7 cellular contexts compared by ENCODE assay signal in genomic region chr10:14838582-14839304, GRCh38. TPM values are rescaled to one million over a fixed set of nuclear protein-coding genes. Genes with fewer than 3 reads are reported as not detected.
DNase-seq lines count a peak whose midpoint lies in the region; ATAC-seq, FAIRE-seq and TF ChIP-seq lines count a peak whose summit lies in the region.

No MANE protein-coding gene starts in this region.

- in situ Hi-C loops in GM13977 (cut with MboI; ENCODE audit: low pct_unique_long_range_greater_than_20kb, low sequenced_read_pairs, unreplicated experiment) (no loop called here), HepG2 (cut with HindIII; ENCODE audit: extremely low pct_ligation_motif_present, low pct_unique_long_range_greater_than_20kb) (no loop called here)

- POLR2A ChIA-PET in HepG2 (lab: Yijun Ruan, JAX), result interaction anchor here (0.9 to 3.7 kb wide), 11 partner anchors 9 to 654 kb away, joined by 3 to 54 read pairs (median 4); partner anchors contain the start of genes MEIG1 and SUV39H2

- CTCF ChIA-PET in HepG2 (lab: Yijun Ruan, JAX; ENCODE audit: low intra/inter-chr PET ratio, low total read pairs), result no interaction called here

- under 1% methylated on average over 15 of the region's 60 CpGs for WGBS in HepG2 (ENCODE audit: low lambda C conversion rate)

- H2AFZ ChIP-seq in HepG2 (ENCODE audit: low read length), result no peak overlapping the region

- no peak for TF ChIP-seq RAD21 in HepG2 (CRISPR knock-in tag; IDR thresholded peaks at IDR 0.05)

- peak in 1 of 2 experiments; percentile 42; a peak in 1 of 4 replicates for TF ChIP-seq POLR2A in HepG2 (IDR thresholded peaks at IDR 0.05; ENCODE audit: insufficient read depth in 1 of 2, low read depth in 2 of 2, low read length in 2 of 2)

- H4K20me1 ChIP-seq in HepG2 (ENCODE audit: insufficient read depth, low read length), result peaks cover 4% of the 10 kb centered on the region; the same call in 1 of the 2 replicates

- no peak for FAIRE-seq in HepG2 (lab: Jason Lieb, UNC)

- peak overlapping the region; percentile 82 for H3K27ac ChIP-seq in cingulate gyrus (ENCODE audit: low read depth, low read length)
- peak overlapping the region; percentile 83 for H3K27ac ChIP-seq in HepG2 (ENCODE audit: extremely low read length, insufficient read depth, low read length)

- H3K9me3 ChIP-seq in HepG2 (ENCODE audit: low read length), result no peaks in the 10 kb centered on the region

- intact Hi-C loops in HepG2 (cut with micrococcal nuclease; ENCODE audit: unreplicated experiment), result loop anchor here (1.0 to 10.0 kb wide), 5 partner anchors 40 to 341 kb away; partner anchors contain the start of genes DCLRE1C, MEIG1 and SUV39H2

- no peak for TF ChIP-seq EP300 in HepG2 (IDR thresholded peaks at IDR 0.05; ENCODE audit: low read depth in 2 of 2, low read length in 2 of 2)
- no peak for TF ChIP-seq EP300 in HepG2 (CRISPR knock-in tag; IDR thresholded peaks at IDR 0.05; ENCODE audit: borderline replicate concordance)

- TF ChIP-seq CTCF in GM13977 (IDR thresholded peaks at IDR 0.05; ENCODE audit: extremely low read depth, insufficient read depth, missing control alignments), result no peak
- TF ChIP-seq CTCF in HepG2 (CRISPR knock-in tag; IDR thresholded peaks at IDR 0.05), result no peak

- peak overlapping the region; percentile 82 for H3K4me2 ChIP-seq in HepG2 (ENCODE audit: low read depth, low read length)

- H3K79me2 ChIP-seq in HepG2 (ENCODE audit: insufficient read depth, low read length), result peaks cover 25% of the 10 kb centered on the region

- H3K4me1 ChIP-seq in HepG2 (ENCODE audit: insufficient read depth, low read length), result peaks cover 17% of the 10 kb centered on the region

- no TSS peak for BruUV-seq in HepG2 (replicated peaks; lab: Mats Ljungman, UMichigan)

- H3K4me3 ChIP-seq in HepG2 (replicated peaks in 1 of 3; ENCODE audit: insufficient read depth in 1 of 3, low read depth in 2 of 3, low read length in 3 of 3), result peak overlapping the region; percentile 79 to 98 (median 93)

- DNase-seq in GM13977 (ENCODE audit: low spot score) (peak; percentile 56), T-helper 22 cell (ENCODE audit: low read depth) (peak; percentile 15), HepG2 (ENCODE audit: low spot score) (peak; percentile 18), NCI-H2196 treated with DMSO at 0.1 percent for 48 hours (lab: John Stamatoyannopoulos, UW; ENCODE audit: unreplicated experiment) (no peak)
- peak in 2 of 3 experiments; percentile 4 to 15 for DNase-seq in stimulated activated CD4-positive, alpha-beta T cell treated with anti-CD3 and anti-CD28 coated beads, TNF-alpha, amount 100 ng/mL, for 4 hours (ENCODE audit: low read depth in 3 of 3)

- peak overlapping the region; percentile 92 for H3K9ac ChIP-seq in HepG2 (ENCODE audit: insufficient read depth, low read depth, low read length)

- no peaks in the 10 kb centered on the region; a peak in 1 of 5 replicates for H3K27me3 ChIP-seq in HepG2 (ENCODE audit: control insufficient read depth in 1 of 2, insufficient read depth in 2 of 2, low read length in 2 of 2)

- ATAC-seq in HG03196 (IDR thresholded peaks at IDR 0.05; ENCODE audit: unreplicated experiment) (peak; percentile 8), HepG2 (peak; percentile 59)

- peaks cover 11 to 30% of the 10 kb centered on the region in 2 experiments for H3K36me3 ChIP-seq in HepG2 (replicated peaks in 1 of 2; ENCODE audit: control insufficient read depth in 1 of 2, insufficient read depth in 2 of 2, low read length in 2 of 2)

RNA-seq across cellular contexts. Expression of gene HSPA14, which starts 0.6 kb away (rescaled TPM):
- total RNA-seq in HepG2 (2016; rRNA removed; fragmentation: Illumina TruSeq; extraction: Trizol), result 29.8 and 42.9 TPM in 2 replicates
- total RNA-seq in HepG2 (2016; cell fraction: cytosol; rRNA removed; fragmentation: Illumina TruSeq; extraction: Trizol; ENCODE audit: low read depth), result 6.3 and 7.7 TPM in 2 replicates
- 29.1 and 44.5 TPM in 2 replicates for total RNA-seq in HepG2 (2016; cell fraction: insoluble cytoplasmic fraction; rRNA removed; fragmentation: Illumina TruSeq; extraction: Trizol)
- 14.3 TPM in 2 replicates for total RNA-seq in HepG2 (2016; cell fraction: membrane; rRNA removed; fragmentation: Illumina TruSeq; extraction: Trizol)
- 14.4 and 15.2 TPM in 2 replicates for total RNA-seq in HepG2 (2016; cell fraction: nucleus; rRNA removed; fragmentation: Illumina TruSeq; extraction: Trizol)
- 6.7 and 10.7 TPM in 2 replicates for polyA plus RNA-seq in HepG2 (2011; rRNA removed)
- 4.2 and 4.8 TPM in 2 replicates for polyA plus RNA-seq in HepG2 (2011; cell fraction: cytosol; rRNA removed)
- polyA plus RNA-seq in HepG2 (2011; cell fraction: nucleus; rRNA removed), result 5.3 and 6.5 TPM in 2 replicates
- polyA plus RNA-seq in HepG2 (2012), result 6.8 and 7.8 TPM in 2 replicates
- polyA plus RNA-seq in HepG2 (2016; cell fraction: cytosol; fragmentation: Illumina TruSeq; extraction: Trizol; ENCODE audit: low read depth), result 4.1 and 4.4 TPM in 2 replicates
- 34.0 and 35.5 TPM in 2 replicates for polyA plus RNA-seq in HepG2 (2016; cell fraction: insoluble cytoplasmic fraction; fragmentation: Illumina TruSeq; extraction: Trizol; ENCODE audit: low read depth)
- polyA plus RNA-seq in HepG2 (2016; cell fraction: membrane; fragmentation: Illumina TruSeq; extraction: Trizol; ENCODE audit: low read depth), result 6.9 and 7.7 TPM in 2 replicates
- 19.9 and 23.1 TPM in 2 replicates for polyA plus RNA-seq in HepG2 (2016; cell fraction: nucleus; fragmentation: Illumina TruSeq; extraction: Trizol; ENCODE audit: insufficient read depth, low read depth)
- 1.3 and 3.7 TPM in 2 replicates for polyA minus RNA-seq in HepG2 (2011; rRNA and poly(A)+ RNA removed; ENCODE audit: low replicate concordance)
- 2.6 and 3.1 TPM in 2 replicates for polyA minus RNA-seq in HepG2 (2011; cell fraction: cytosol; rRNA and poly(A)+ RNA removed)
- 10.1 and 10.6 TPM in 2 replicates for polyA minus RNA-seq in HepG2 (2011; cell fraction: nucleus; rRNA and poly(A)+ RNA removed)

RNA-seq across cellular contexts. Expression of gene MSANTD7, which starts 0.6 kb away (rescaled TPM):
- 16.7 and 22.8 TPM in 2 replicates for total RNA-seq in HepG2 (2016; rRNA removed; fragmentation: Illumina TruSeq; extraction: Trizol)
- 2.6 and 2.8 TPM in 2 replicates for total RNA-seq in HepG2 (2016; cell fraction: cytosol; rRNA removed; fragmentation: Illumina TruSeq; extraction: Trizol; ENCODE audit: low read depth)
- total RNA-seq in HepG2 (2016; cell fraction: insoluble cytoplasmic fraction; rRNA removed; fragmentation: Illumina TruSeq; extraction: Trizol), result 17.3 and 21.2 TPM in 2 replicates
- 12.6 and 15.8 TPM in 2 replicates for total RNA-seq in HepG2 (2016; cell fraction: membrane; rRNA removed; fragmentation: Illumina TruSeq; extraction: Trizol)
- 11.5 and 14.9 TPM in 2 replicates for total RNA-seq in HepG2 (2016; cell fraction: nucleus; rRNA removed; fragmentation: Illumina TruSeq; extraction: Trizol)
- polyA plus RNA-seq in HepG2 (2011; rRNA removed), result 3.3 and 3.7 TPM in 2 replicates
- 2.3 and 2.5 TPM in 2 replicates for polyA plus RNA-seq in HepG2 (2011; cell fraction: cytosol; rRNA removed)
- 3.1 and 3.3 TPM in 2 replicates for polyA plus RNA-seq in HepG2 (2011; cell fraction: nucleus; rRNA removed)
- polyA plus RNA-seq in HepG2 (2012), result 5.0 and 5.4 TPM in 2 replicates
- 1.9 and 2.6 TPM in 2 replicates for polyA plus RNA-seq in HepG2 (2016; cell fraction: cytosol; fragmentation: Illumina TruSeq; extraction: Trizol; ENCODE audit: low read depth)
- 13.5 and 15.6 TPM in 2 replicates for polyA plus RNA-seq in HepG2 (2016; cell fraction: insoluble cytoplasmic fraction; fragmentation: Illumina TruSeq; extraction: Trizol; ENCODE audit: low read depth)
- polyA plus RNA-seq in HepG2 (2016; cell fraction: membrane; fragmentation: Illumina TruSeq; extraction: Trizol; ENCODE audit: low read depth), result 5.8 and 7.4 TPM in 2 replicates
- polyA plus RNA-seq in HepG2 (2016; cell fraction: nucleus; fragmentation: Illumina TruSeq; extraction: Trizol; ENCODE audit: insufficient read depth, low read depth), result 14.2 and 14.9 TPM in 2 replicates
- polyA minus RNA-seq in HepG2 (2011; rRNA and poly(A)+ RNA removed; ENCODE audit: low replicate concordance), result 13.9 and 22.5 TPM in 2 replicates
- 5.7 and 6.6 TPM in 2 replicates for polyA minus RNA-seq in HepG2 (2011; cell fraction: cytosol; rRNA and poly(A)+ RNA removed)
- 13.1 and 14.9 TPM in 2 replicates for polyA minus RNA-seq in HepG2 (2011; cell fraction: nucleus; rRNA and poly(A)+ RNA removed)

RNA-seq across cellular contexts. Expression of gene CDNF, which starts 0.9 kb away (rescaled TPM):
- total RNA-seq in HepG2 (2016; rRNA removed; fragmentation: Illumina TruSeq; extraction: Trizol), result 0.33 and 0.38 TPM in 2 replicates
- not detected in 2 replicates for total RNA-seq in HepG2 (2016; cell fraction: cytosol; rRNA removed; fragmentation: Illumina TruSeq; extraction: Trizol; ENCODE audit: low read depth)
- 0.18 and 0.22 TPM in 2 replicates for total RNA-seq in HepG2 (2016; cell fraction: insoluble cytoplasmic fraction; rRNA removed; fragmentation: Illumina TruSeq; extraction: Trizol)
- 0.24 and 0.31 TPM in 2 replicates for total RNA-seq in HepG2 (2016; cell fraction: membrane; rRNA removed; fragmentation: Illumina TruSeq; extraction: Trizol)
- total RNA-seq in HepG2 (2016; cell fraction: nucleus; rRNA removed; fragmentation: Illumina TruSeq; extraction: Trizol), result 0.50 and 0.99 TPM in 2 replicates
- 0.29 and 0.40 TPM in 2 replicates for polyA plus RNA-seq in HepG2 (2011; rRNA removed)
- polyA plus RNA-seq in HepG2 (2011; cell fraction: cytosol; rRNA removed), result 0.28 and 0.30 TPM in 2 replicates
- polyA plus RNA-seq in HepG2 (2011; cell fraction: nucleus; rRNA removed), result 0.90 TPM in 1 of 2 replicates, not detected in the other
- 0.37 and 0.55 TPM in 2 replicates for polyA plus RNA-seq in HepG2 (2012)
- 0.11 and 0.36 TPM in 2 replicates for polyA plus RNA-seq in HepG2 (2016; cell fraction: cytosol; fragmentation: Illumina TruSeq; extraction: Trizol; ENCODE audit: low read depth)
- polyA plus RNA-seq in HepG2 (2016; cell fraction: insoluble cytoplasmic fraction; fragmentation: Illumina TruSeq; extraction: Trizol; ENCODE audit: low read depth), result 0.22 TPM in 1 of 2 replicates, not detected in the other
- polyA plus RNA-seq in HepG2 (2016; cell fraction: membrane; fragmentation: Illumina TruSeq; extraction: Trizol; ENCODE audit: low read depth), result 0.23 and 0.35 TPM in 2 replicates
- polyA plus RNA-seq in HepG2 (2016; cell fraction: nucleus; fragmentation: Illumina TruSeq; extraction: Trizol; ENCODE audit: insufficient read depth, low read depth), result 0.96 and 1.9 TPM in 2 replicates
- polyA minus RNA-seq in HepG2 (2011; rRNA and poly(A)+ RNA removed; ENCODE audit: low replicate concordance), result not detected in 2 replicates
- polyA minus RNA-seq in HepG2 (2011; cell fraction: cytosol; rRNA and poly(A)+ RNA removed), result 0.59 TPM in 1 of 2 replicates, not detected in the other
- 0.64 and 1.4 TPM in 2 replicates for polyA minus RNA-seq in HepG2 (2011; cell fraction: nucleus; rRNA and poly(A)+ RNA removed)

RNA-seq across cellular contexts. Expression of gene SUV39H2, which starts 39.9 kb away (rescaled TPM):
- 44.3 and 68.8 TPM in 2 replicates for total RNA-seq in HepG2 (2016; rRNA removed; fragmentation: Illumina TruSeq; extraction: Trizol)
- total RNA-seq in HepG2 (2016; cell fraction: cytosol; rRNA removed; fragmentation: Illumina TruSeq; extraction: Trizol; ENCODE audit: low read depth), result 20.7 and 23.6 TPM in 2 replicates
- 42.7 and 64.8 TPM in 2 replicates for total RNA-seq in HepG2 (2016; cell fraction: insoluble cytoplasmic fraction; rRNA removed; fragmentation: Illumina TruSeq; extraction: Trizol)
- total RNA-seq in HepG2 (2016; cell fraction: membrane; rRNA removed; fragmentation: Illumina TruSeq; extraction: Trizol), result 49.3 and 50.1 TPM in 2 replicates
- total RNA-seq in HepG2 (2016; cell fraction: nucleus; rRNA removed; fragmentation: Illumina TruSeq; extraction: Trizol), result 30.7 and 31.3 TPM in 2 replicates
- polyA plus RNA-seq in HepG2 (2011; rRNA removed), result 5.9 and 9.0 TPM in 2 replicates
- polyA plus RNA-seq in HepG2 (2011; cell fraction: cytosol; rRNA removed), result 3.1 and 5.2 TPM in 2 replicates
- 4.5 and 5.0 TPM in 2 replicates for polyA plus RNA-seq in HepG2 (2011; cell fraction: nucleus; rRNA removed)
- 12.7 and 17.6 TPM in 2 replicates for polyA plus RNA-seq in HepG2 (2012)
- polyA plus RNA-seq in HepG2 (2016; cell fraction: cytosol; fragmentation: Illumina TruSeq; extraction: Trizol; ENCODE audit: low read depth), result 13.6 and 17.0 TPM in 2 replicates
- polyA plus RNA-seq in HepG2 (2016; cell fraction: insoluble cytoplasmic fraction; fragmentation: Illumina TruSeq; extraction: Trizol; ENCODE audit: low read depth), result 54.6 and 59.6 TPM in 2 replicates
- 29.4 and 34.4 TPM in 2 replicates for polyA plus RNA-seq in HepG2 (2016; cell fraction: membrane; fragmentation: Illumina TruSeq; extraction: Trizol; ENCODE audit: low read depth)
- 25.2 and 27.2 TPM in 2 replicates for polyA plus RNA-seq in HepG2 (2016; cell fraction: nucleus; fragmentation: Illumina TruSeq; extraction: Trizol; ENCODE audit: insufficient read depth, low read depth)
- polyA minus RNA-seq in HepG2 (2011; rRNA and poly(A)+ RNA removed; ENCODE audit: low replicate concordance), result 14.8 and 22.1 TPM in 2 replicates
- polyA minus RNA-seq in HepG2 (2011; cell fraction: cytosol; rRNA and poly(A)+ RNA removed), result 12.4 and 12.8 TPM in 2 replicates
- polyA minus RNA-seq in HepG2 (2011; cell fraction: nucleus; rRNA and poly(A)+ RNA removed), result 27.1 and 31.3 TPM in 2 replicates
